ENCODE assay signal across 19 cellular contexts in genomic region chr7:141541375-141541774, GRCh38.
"Had no signal": no experiment of that assay in that cellular context is flagged by ENCODE, and none has a peak within 500 bp of the region (broad histone marks: within the 10 kb centered on the region; RNA-seq: fewer than 3 reads in every experiment).

No MANE protein-coding gene starts in this region.

- DNase-seq: activated CD4-positive, alpha-beta T cell treated with anti-CD3 and anti-CD28 coated beads for 4 hours; activated CD8-positive, alpha-beta T cell treated with anti-CD3 and anti-CD28 coated beads for 36 hours; activated effector memory CD4-positive, alpha-beta T cell treated with anti-CD3 and anti-CD28 coated beads, Interleukin-2, amount 50 U/mL, for 16 hours; activated T-cell treated with anti-CD3 and anti-CD28 coated beads, Interleukin-2, amount 50 U/mL, for 4 hours; dorsolateral prefrontal cortex; erythroblast; gastrocnemius medialis; left colon; psoas muscle; right lobe of liver; stimulated activated naive CD8-positive, alpha-beta T cell treated with anti-CD3 and anti-CD28 coated beads, Interleukin-15, amount 100 ng/mL, for 72 hours; testis; upper lobe of right lung had no signal

- FAIRE-seq: islet of Langerhans had no signal

- H3K4me1 Mint-ChIP-seq: mesothelial cell of epicardium; neural progenitor cell; stimulated activated naive CD8-positive, alpha-beta T cell treated with anti-CD3 and anti-CD28 coated beads, Interleukin-15, amount 100 ng/mL, for 72 hours had no signal

- H3K4me3 Mint-ChIP-seq: activated CD8-positive, alpha-beta T cell treated with anti-CD3 and anti-CD28 coated beads for 36 hours; activated T-cell treated with anti-CD3 and anti-CD28 coated beads, Interleukin-2, amount 50 U/mL, for 4 hours; mesothelial cell of epicardium; neural progenitor cell; stimulated activated naive CD8-positive, alpha-beta T cell treated with anti-CD3 and anti-CD28 coated beads, Interleukin-15, amount 100 ng/mL, for 72 hours; WTC11 had no signal

- H3K27ac ChIP-seq: cardiac muscle cell, dorsolateral prefrontal cortex, gastrocnemius medialis, neural progenitor cell, psoas muscle, right lobe of liver, testis, upper lobe of right lung had no signal

- H3K27ac Mint-ChIP-seq: activated CD8-positive, alpha-beta T cell treated with anti-CD3 and anti-CD28 coated beads for 36 hours; activated naive CD4-positive, alpha-beta T cell treated with anti-CD3 and anti-CD28 coated beads, Interleukin-2, amount 50 U/mL, for 72 hours; mesothelial cell of epicardium; stimulated activated naive CD8-positive, alpha-beta T cell treated with anti-CD3 and anti-CD28 coated beads, Interleukin-15, amount 100 ng/mL, for 72 hours; WTC11 had no signal

- ATAC-seq: activated CD8-positive, alpha-beta T cell treated with anti-CD3 and anti-CD28 coated beads for 36 hours; activated naive CD4-positive, alpha-beta T cell treated with anti-CD3 and anti-CD28 coated beads, Interleukin-2, amount 50 U/mL, for 72 hours; activated T-cell treated with anti-CD3 and anti-CD28 coated beads, Interleukin-2, amount 50 U/mL, for 4 hours; gastrocnemius medialis; left colon; psoas muscle; right lobe of liver; stimulated activated naive CD8-positive, alpha-beta T cell treated with anti-CD3 and anti-CD28 coated beads, Interleukin-15, amount 100 ng/mL, for 72 hours; upper lobe of right lung; WTC11 had no signal

- H3K36me3 Mint-ChIP-seq: activated naive CD4-positive, alpha-beta T cell treated with anti-CD3 and anti-CD28 coated beads, Interleukin-2, amount 50 U/mL, for 72 hours; mesothelial cell of epicardium; neural progenitor cell; WTC11 had no signal

- H3K9me3 Mint-ChIP-seq: activated CD8-positive, alpha-beta T cell treated with anti-CD3 and anti-CD28 coated beads for 36 hours; activated naive CD4-positive, alpha-beta T cell treated with anti-CD3 and anti-CD28 coated beads, Interleukin-2, amount 50 U/mL, for 72 hours; activated T-cell treated with anti-CD3 and anti-CD28 coated beads, Interleukin-2, amount 50 U/mL, for 4 hours; mesothelial cell of epicardium; neural progenitor cell; stimulated activated naive CD8-positive, alpha-beta T cell treated with anti-CD3 and anti-CD28 coated beads, Interleukin-15, amount 100 ng/mL, for 72 hours; WTC11 had no signal
